In the genomic region with DNA sequence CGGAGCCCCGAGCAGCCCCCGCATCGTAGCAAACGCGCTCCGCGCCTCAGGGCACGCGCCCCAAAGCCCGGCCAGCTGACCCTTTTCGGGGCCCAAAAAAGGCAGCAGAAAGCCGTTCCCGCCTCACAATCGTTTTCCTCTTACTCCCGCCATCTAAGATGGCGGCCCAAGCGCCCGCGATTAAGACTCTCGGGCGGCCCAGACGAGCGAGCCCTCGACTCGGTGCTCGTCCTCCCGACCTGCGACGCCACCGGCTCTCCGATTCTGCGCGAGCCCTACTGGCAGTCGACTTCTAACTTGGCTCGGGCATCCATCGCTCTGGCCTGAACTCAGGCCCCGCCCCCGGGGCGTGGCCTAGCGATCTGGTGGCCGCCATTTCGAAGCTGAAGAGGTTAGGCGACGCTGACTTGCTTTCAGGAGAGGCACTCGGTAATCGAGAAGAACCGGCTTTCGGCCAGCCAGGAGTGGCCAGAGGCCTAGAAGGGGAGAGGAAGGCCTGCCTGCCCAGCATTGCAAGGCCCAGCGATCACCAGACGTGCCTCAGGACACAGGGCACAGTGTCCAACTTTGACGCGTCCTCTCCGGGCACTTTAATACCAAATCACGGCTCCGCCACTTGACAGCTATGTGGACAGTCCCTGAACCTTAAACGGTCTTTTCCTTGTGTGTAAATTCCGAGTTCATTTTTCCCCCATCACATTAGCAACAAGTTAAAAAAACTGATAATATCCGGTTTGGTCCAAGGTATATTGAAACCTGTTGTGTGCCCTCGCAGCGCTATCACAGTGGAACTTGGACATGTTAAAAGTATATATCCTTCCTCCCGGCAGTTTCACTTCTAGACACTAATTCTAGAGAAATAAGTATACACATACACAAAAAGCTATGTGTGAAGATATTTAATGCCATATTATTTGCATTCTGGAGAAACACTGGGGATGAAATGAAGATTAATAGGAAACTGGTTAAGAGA, we compare ENCODE assay signal across 8 cellular contexts. TPM values are rescaled to one million over a fixed set of nuclear protein-coding genes. Genes with fewer than 3 reads are reported as not detected.
DNase-seq lines count a peak whose midpoint lies in the region; ATAC-seq and TF ChIP-seq lines count a peak whose summit lies in the region.

A gene (minus strand): TSS at position 182 of the 973 bp plus-strand sequence. CDS start 45,396 bp downstream, outside the sequence.

- peak; percentile 94 for DNase-seq in BE2C
- peak; percentile 91 for DNase-seq in GM19240 (ENCODE audit: insufficient read length, low spot score)
- DNase-seq in NCI-H526 (lab: John Stamatoyannopoulos, UW) = peak; percentile 93 to 98
- peak; percentile 98 for DNase-seq in activated CD4-positive, alpha-beta T cell treated with anti-CD3 and anti-CD28 coated beads for 48 hours
- peak; percentile 99 for DNase-seq in colonic mucosa
- DNase-seq in stimulated activated CD4-positive, alpha-beta T cell treated with anti-CD3 and anti-CD28 coated beads, Interleukin-1b, Interleukin-23, amount 100 ng/mL, for 4 hours (ENCODE audit: low read depth in 2 of 2) = peak; percentile 95

- H3K9ac ChIP-seq in colonic mucosa (ENCODE audit: low read depth in 2 of 2, low read length in 2 of 2) = peak within 1 kb of the TSS; percentile 90 to 99

- H3K36me3 ChIP-seq in BE2C = no peaks in the 10 kb centered on the region
- no peaks in the 10 kb centered on the region for H3K36me3 ChIP-seq in colonic mucosa

- ATAC-seq in HG03460 (IDR thresholded peaks at IDR 0.05; ENCODE audit: unreplicated experiment) = peak; percentile 90

- H3K4me1 ChIP-seq in BE2C = no peaks in the 10 kb centered on the region
- peaks cover 15% of the 10 kb centered on the region for H3K4me1 ChIP-seq in colonic mucosa

- TF ChIP-seq CTCF in BE2C (IDR thresholded peaks at IDR 0.05; ENCODE audit: low read depth, low read length) (no peak), colonic mucosa (IDR thresholded peaks at IDR 0.05) (no peak)

- intact Hi-C loops in colonic mucosa (cut with DNase I) = no loop called here

- peak within 1 kb of the TSS; percentile 87 for H3K4me3 ChIP-seq in BE2C (ENCODE audit: low read depth, low read length)
- H3K4me3 ChIP-seq in colonic mucosa = peak within 1 kb of the TSS; percentile 86

- H3K9me3 ChIP-seq in BE2C (no peaks in the 10 kb centered on the region), colonic mucosa (no peaks in the 10 kb centered on the region)

- peak within 1 kb of the TSS; percentile 99 for H3K27ac ChIP-seq in colonic mucosa
- H3K27ac ChIP-seq in layer of hippocampus (ENCODE audit: low read depth, low read length) = peak within 1 kb of the TSS; percentile 99

- no peaks in the 10 kb centered on the region for H3K27me3 ChIP-seq in BE2C
- no peaks in the 10 kb centered on the region for H3K27me3 ChIP-seq in colonic mucosa
- H3K27me3 ChIP-seq in layer of hippocampus (ENCODE audit: control insufficient read depth, insufficient read depth, low read length) = no peaks in the 10 kb centered on the region

RNA-seq across cellular contexts. Expression of the gene that starts here (rescaled TPM):
- polyA plus RNA-seq in BE2C (2012; ENCODE audit: insufficient read depth, insufficient read length, low read depth) = 60.0 TPM
- total RNA-seq in colonic mucosa = 10 to 100 TPM; 66.1 to 79.5 TPM

Comparison
In these comparisons a context has a peak if more than half of its experiments do, and no peak if none do; other contexts are left out.
1. Peak in every context shown above with its lines: DNase-seq, ATAC-seq, H3K4me3 ChIP-seq and H3K27ac ChIP-seq.